Comparison of ENCODE assay signal across 18 cellular contexts in the genomic region with DNA sequence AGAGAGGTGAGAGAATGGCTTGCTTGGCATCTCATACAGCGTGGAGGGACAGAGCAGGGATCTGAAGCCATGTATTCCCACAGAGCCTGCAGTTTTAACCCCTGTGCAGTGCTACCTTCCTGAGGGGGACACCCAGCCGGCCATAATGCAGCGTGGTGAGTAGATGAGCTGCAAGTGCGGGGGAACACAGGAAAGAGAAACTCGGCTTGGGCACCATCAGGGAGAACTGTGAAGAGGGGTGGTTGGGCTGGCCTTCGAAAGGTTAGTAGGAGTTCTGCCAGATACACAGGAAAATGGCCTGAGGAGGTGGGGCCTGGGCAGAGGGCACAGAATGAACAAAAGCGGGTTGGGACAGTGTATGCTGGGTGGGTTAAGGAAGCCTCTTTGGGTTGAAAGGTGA.
DNase-seq lines count a peak whose midpoint lies in the region; ATAC-seq and TF ChIP-seq lines count a peak whose summit lies in the region.
"Had no signal": no experiment of that assay in that cellular context is flagged by ENCODE, and none has a peak within 500 bp of the region (broad histone marks: within the 10 kb centered on the region; RNA-seq: fewer than 3 reads in every experiment).

No MANE protein-coding gene starts in this region.

- peak overlapping the region; percentile 34 for H3K27ac Mint-ChIP-seq in Caco-2 (ENCODE audit: unreplicated experiment)
- peak overlapping the region; percentile 37 for H3K27ac Mint-ChIP-seq in endodermal cell
- H3K27ac Mint-ChIP-seq in stimulated activated memory B cell treated with anti-CD40 and anti-IgM and Interleukin-4, amounts not matched to agents 10 μg/mL and 1 μg/mL and 100 μg/mL, for 72 hours, result peak overlapping the region; percentile 63

- H3K9me3 Mint-ChIP-seq in Caco-2 (ENCODE audit: unreplicated experiment) (no peaks in the 10 kb centered on the region), endodermal cell (no peaks in the 10 kb centered on the region)
- no peaks in the 10 kb centered on the region for H3K9me3 Mint-ChIP-seq in stimulated activated memory B cell treated with anti-CD40 and anti-IgM and Interleukin-4, amounts not matched to agents 10 μg/mL and 1 μg/mL and 100 μg/mL, for 72 hours

- CTCF ChIA-PET in Caco-2 (lab: Charles Lee) (interaction anchor here (0.6 kb wide), 1 partner anchor 252 kb away, joined by 3 read pairs; no protein-coding TSS in a partner anchor), RWPE1 (lab: Yijun Ruan, JAX) (interaction anchor here (0.6 kb wide), 1 partner anchor 64 kb away, joined by 5 read pairs; no protein-coding TSS in a partner anchor)

- no peak for ATAC-seq in stimulated activated memory B cell treated with anti-CD40 and anti-IgM and Interleukin-4, amounts not matched to agents 10 μg/mL and 1 μg/mL and 100 μg/mL, for 72 hours
- ATAC-seq: HCT116 had no signal

- peak overlapping the region; percentile 77 for H3K27ac ChIP-seq in RWPE1
- no peak overlapping the region for H3K27ac ChIP-seq in endodermal cell (ENCODE audit: low read depth, low read length)
- H3K27ac ChIP-seq: GM23248 had no signal

- H3K4me1 ChIP-seq in Caco-2 (peaks cover 27% of the 10 kb centered on the region), endodermal cell (ENCODE audit: control insufficient read depth, insufficient read depth, low read length) (no peaks in the 10 kb centered on the region)
- H3K4me1 ChIP-seq: BE2C had no signal

- TF ChIP-seq CTCF in Caco-2 (IDR thresholded peaks at IDR 0.05; ENCODE audit: insufficient read depth in 1 of 2, low read depth in 1 of 2, low read length in 1 of 2, severe bottlenecking in 1 of 2, unreplicated experiment in 1 of 2) (no peak), RWPE1 (conservative IDR thresholded peaks at IDR 0.05; ENCODE audit: low read depth) (no peak), endodermal cell (conservative IDR thresholded peaks at IDR 0.05) (no peak), GM20000 (IDR thresholded peaks at IDR 0.05; ENCODE audit: extremely low read depth, missing control alignments) (no peak)

- peaks cover 2% of the 10 kb centered on the region for H3K36me3 ChIP-seq in Caco-2 (ENCODE audit: control insufficient read depth, insufficient read depth, low read length)
- H3K36me3 ChIP-seq in endodermal cell (ENCODE audit: control insufficient read depth, insufficient read depth, low read length), result no peaks in the 10 kb centered on the region
- H3K36me3 ChIP-seq: BE2C had no signal

- H3K9me3 ChIP-seq in Caco-2 (no peaks in the 10 kb centered on the region), endodermal cell (ENCODE audit: control insufficient read depth, low read length) (no peaks in the 10 kb centered on the region)
- H3K9me3 ChIP-seq: BE2C had no signal

- intact Hi-C loops in Caco-2 (cut with micrococcal nuclease; ENCODE audit: unreplicated experiment), result no loop called here

- BruUV-seq in Caco-2 (replicated peaks; lab: Mats Ljungman, UMichigan), result no TSS peak

- H3K27me3 Mint-ChIP-seq in Caco-2 (ENCODE audit: insufficient read depth, unreplicated experiment) (no peaks in the 10 kb centered on the region), endodermal cell (ENCODE audit: insufficient read depth) (no peaks in the 10 kb centered on the region)
- no peaks in the 10 kb centered on the region for H3K27me3 Mint-ChIP-seq in stimulated activated memory B cell treated with anti-CD40 and anti-IgM and Interleukin-4, amounts not matched to agents 10 μg/mL and 1 μg/mL and 100 μg/mL, for 72 hours

- 95 to 98% methylated on average over 6 to 7 of the region's 7 CpGs for WGBS in endodermal cell (ENCODE audit: insufficient coverage in 1 of 2, insufficient read length in 1 of 2), 2 experiments

- H3K4me1 Mint-ChIP-seq in Caco-2 (ENCODE audit: low read depth, unreplicated experiment) (peaks cover 34% of the 10 kb centered on the region), endodermal cell (peaks cover 4% of the 10 kb centered on the region)
- H3K4me1 Mint-ChIP-seq in stimulated activated memory B cell treated with anti-CD40 and anti-IgM and Interleukin-4, amounts not matched to agents 10 μg/mL and 1 μg/mL and 100 μg/mL, for 72 hours, result peaks cover 59% of the 10 kb centered on the region

- H3K36me3 Mint-ChIP-seq in Caco-2 (ENCODE audit: insufficient read depth, unreplicated experiment) (peaks cover 61% of the 10 kb centered on the region), endodermal cell (ENCODE audit: low read depth) (peaks cover 8% of the 10 kb centered on the region)
- peaks cover 30% of the 10 kb centered on the region for H3K36me3 Mint-ChIP-seq in stimulated activated memory B cell treated with anti-CD40 and anti-IgM and Interleukin-4, amounts not matched to agents 10 μg/mL and 1 μg/mL and 100 μg/mL, for 72 hours

- no peak overlapping the region for H3K4me3 Mint-ChIP-seq in Caco-2 (ENCODE audit: unreplicated experiment)
- H3K4me3 Mint-ChIP-seq in endodermal cell, result no peak overlapping the region
- H3K4me3 Mint-ChIP-seq in stimulated activated memory B cell treated with anti-CD40 and anti-IgM and Interleukin-4, amounts not matched to agents 10 μg/mL and 1 μg/mL and 100 μg/mL, for 72 hours, result no peak overlapping the region

- H3K4me3 ChIP-seq in Caco-2 (ENCODE audit: low read depth, low read length) (no peak overlapping the region), endodermal cell (ENCODE audit: low read length) (no peak overlapping the region)
- H3K4me3 ChIP-seq: GM23248 had no signal

- H3K27me3 ChIP-seq in Caco-2 (replicated peaks; ENCODE audit: control insufficient read depth, insufficient read depth, low read length), result no peaks in the 10 kb centered on the region
- no peaks in the 10 kb centered on the region for H3K27me3 ChIP-seq in endodermal cell (ENCODE audit: control insufficient read depth, insufficient read depth, low read length, poor library complexity, severe bottlenecking)
- H3K27me3 ChIP-seq: BE2C had no signal

- POLR2A ChIA-PET in Caco-2 (lab: Charles Lee) (interaction anchor here (0.5 kb wide), 1 partner anchor 79 kb away, joined by 7 read pairs; no protein-coding TSS in a partner anchor), RWPE1 (lab: Yijun Ruan, JAX; ENCODE audit: low non-redundant PET) (interaction anchor here (0.8 kb wide), 1 partner anchor 9 kb away, joined by 3 read pairs; no protein-coding TSS in a partner anchor)

- DNase-seq in Caco-2 (no peak), RWPE1 (ENCODE audit: low spot score) (no peak), endodermal cell (no peak), AG20443 (ENCODE audit: low spot score) (no peak), GM19238 (ENCODE audit: insufficient read length, low spot score) (no peak), GM20000 (ENCODE audit: low spot score) (no peak)
- DNase-seq: BE2C, EL, GF-D8, GM23248, NCI-H1694 treated with DMSO at 0.1 percent for 48 hours, NCI-H2081 treated with DMSO at 0.1 percent for 48 hours, NCI-H446, NCI-H526, OCI-M1, Right ventricle myocardium superior had no signal

- no peak overlapping the region for H3K9ac ChIP-seq in endodermal cell (ENCODE audit: extremely low read depth, low read length, poor library complexity, severe bottlenecking)
- H3K9ac ChIP-seq: GM23248 had no signal
